Comparison of ENCODE assay signal across 19 cellular contexts in the genomic region with DNA sequence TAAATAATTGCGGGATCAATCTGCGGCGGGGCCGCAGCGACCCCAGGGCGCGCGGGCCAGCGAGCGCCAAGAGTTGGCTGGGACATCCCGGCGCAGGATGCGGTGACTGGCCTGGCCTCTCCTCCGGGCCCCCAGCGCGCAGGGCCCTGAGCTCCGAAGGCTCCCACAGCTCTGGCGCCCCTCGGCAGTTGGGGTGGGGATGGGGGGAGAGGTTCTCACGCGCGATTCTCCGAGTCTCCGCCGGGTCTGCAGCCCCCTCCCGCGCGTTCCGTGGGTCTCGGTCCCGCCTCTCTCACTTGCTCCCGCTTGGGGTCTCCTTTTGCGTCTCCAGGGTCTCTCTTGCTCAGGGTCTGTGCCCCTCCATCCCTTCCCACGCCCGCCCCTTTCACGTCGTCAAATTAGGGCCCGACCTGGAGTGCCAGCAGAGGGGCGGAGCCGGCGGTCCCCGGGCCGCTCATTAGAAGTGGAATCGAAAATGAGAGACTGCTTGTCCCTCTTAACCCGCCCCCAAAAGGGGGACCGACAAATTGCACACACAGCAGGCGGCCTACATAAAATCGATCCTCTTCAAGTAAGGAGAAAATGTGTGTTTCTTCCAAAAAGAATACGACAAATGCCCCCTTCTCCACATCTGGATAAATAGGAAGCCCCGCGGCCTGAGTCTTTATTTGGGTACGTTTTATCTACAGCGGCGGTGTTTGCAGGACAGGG. TPM values are rescaled to one million over a fixed set of nuclear protein-coding genes. Genes with fewer than 3 reads are reported as not detected.
DNase-seq lines count a peak whose midpoint lies in the region; ATAC-seq and TF ChIP-seq lines count a peak whose summit lies in the region.
"Had no signal": no experiment of that assay in that cellular context is flagged by ENCODE, and none has a peak within 500 bp of the region (broad histone marks: within the 10 kb centered on the region; RNA-seq: fewer than 3 reads in every experiment).

No MANE protein-coding gene starts in this region.

- no peak overlapping the region for H2BK12ac ChIP-seq in trophoblast cell (ENCODE audit: low read length)

- intact Hi-C loops in left cardiac atrium (cut with DNase I): no loop called here

- H4K20me1 ChIP-seq in Karpas-422 (ENCODE audit: insufficient read depth, low read depth, low read length): no peaks in the 10 kb centered on the region

- H2BK5ac ChIP-seq in trophoblast cell (ENCODE audit: low read depth, low read length, poor library complexity): no peak overlapping the region

- H3K9me2 ChIP-seq in Karpas-422 (replicated peaks; ENCODE audit: insufficient read depth, low read length): no peaks in the 10 kb centered on the region

- no peak overlapping the region for H2BK120ac ChIP-seq in trophoblast cell (ENCODE audit: insufficient read depth, low read length, poor library complexity)

- H3K27ac ChIP-seq in right atrium auricular region (no peak overlapping the region), HUES64 (ENCODE audit: low read depth, low read length) (no peak overlapping the region), Karpas-422 (ENCODE audit: low read length) (no peak overlapping the region), trophoblast cell (ENCODE audit: low read depth, low read length) (no peak overlapping the region)
- H3K27ac ChIP-seq: HL-60 had no signal

- DNase-seq in right atrium auricular region (ENCODE audit: low spot score) (peak; percentile 28), left cardiac atrium (no peak), NCI-H446 (lab: John Stamatoyannopoulos, UW) (no peak), Karpas-422 (no peak), trophoblast cell (no peak)
- DNase-seq: C1 segment of cervical spinal cord; central memory CD4-positive, alpha-beta T cell; DMS79; NCI-H1436; NCI-H226; SHP77 treated with DMSO at 0.1 percent for 48 hours; substantia nigra had no signal

- no peak overlapping the region for H4K8ac ChIP-seq in trophoblast cell (ENCODE audit: low read depth, low read length)

- no peak overlapping the region for H3K23ac ChIP-seq in trophoblast cell (ENCODE audit: low read length)

- H3K14ac ChIP-seq in trophoblast cell (ENCODE audit: low read length): no peak overlapping the region

- no peaks in the 10 kb centered on the region for H3K9me3 ChIP-seq in right atrium auricular region
- no peaks in the 10 kb centered on the region for H3K9me3 ChIP-seq in HUES64 (ENCODE audit: insufficient read depth, low read depth, low read length)
- no peaks in the 10 kb centered on the region for H3K9me3 ChIP-seq in iPS-15b (ENCODE audit: control insufficient read depth, insufficient read depth, low read length)
- no peaks in the 10 kb centered on the region for H3K9me3 ChIP-seq in Karpas-422 (ENCODE audit: low read length)
- peaks cover 35% of the 10 kb centered on the region for H3K9me3 ChIP-seq in trophoblast cell (ENCODE audit: insufficient read depth, low read depth, low read length)

- no peak overlapping the region for H4K91ac ChIP-seq in trophoblast cell (ENCODE audit: low read depth, low read length)

- H3K79me2 ChIP-seq in Karpas-422 (ENCODE audit: low read length) (no peaks in the 10 kb centered on the region), trophoblast cell (ENCODE audit: control insufficient read depth, insufficient read depth, low read length, poor library complexity) (no peaks in the 10 kb centered on the region)

- H3K4me3 ChIP-seq in right atrium auricular region (no peak overlapping the region), HUES64 (ENCODE audit: low read length) (peak overlapping the region; percentile 27; the same call in 1 of the 2 replicates), iPS-15b (ENCODE audit: low read depth, low read length) (peak overlapping the region; percentile 32), Karpas-422 (ENCODE audit: low read length) (no peak overlapping the region), trophoblast cell (ENCODE audit: low read depth, low read length) (no peak overlapping the region)

- no peak overlapping the region for H3K4me2 ChIP-seq in Karpas-422 (ENCODE audit: low read depth, low read length, poor library complexity, severe bottlenecking)
- H3K4me2 ChIP-seq in trophoblast cell (ENCODE audit: low read length): no peak overlapping the region

- H2AK5ac ChIP-seq in trophoblast cell (ENCODE audit: low read length): no peak overlapping the region

- H3K9ac ChIP-seq in HUES64 (ENCODE audit: low read depth, low read length) (no peak overlapping the region), iPS-15b (ENCODE audit: low read depth, low read length) (no peak overlapping the region), Karpas-422 (ENCODE audit: low read length) (no peak overlapping the region), trophoblast cell (ENCODE audit: low read length) (no peak overlapping the region)

- H3K4ac ChIP-seq in trophoblast cell (ENCODE audit: low read depth, low read length): no peak overlapping the region

- H3K79me1 ChIP-seq in trophoblast cell (ENCODE audit: low read length): no peaks in the 10 kb centered on the region

- no peak for TF ChIP-seq CTCF in right atrium auricular region (IDR thresholded peaks at IDR 0.05)

- peaks cover 21 to 74% of the 10 kb centered on the region in 2 donors for H3K27me3 ChIP-seq in right atrium auricular region
- peaks cover 99% of the 10 kb centered on the region for H3K27me3 ChIP-seq in HUES64 (ENCODE audit: insufficient read depth, low read length)
- H3K27me3 ChIP-seq in iPS-15b (ENCODE audit: control insufficient read depth, insufficient read depth, low read length): peaks cover 87% of the 10 kb centered on the region
- H3K27me3 ChIP-seq in Karpas-422 (ENCODE audit: low read length): no peaks in the 10 kb centered on the region
- peaks cover 75% of the 10 kb centered on the region for H3K27me3 ChIP-seq in trophoblast cell (ENCODE audit: insufficient read depth, low read length)

- no peak overlapping the region for H2AFZ ChIP-seq in Karpas-422 (ENCODE audit: low read length)
- H2AFZ ChIP-seq in trophoblast cell (ENCODE audit: insufficient read depth, low read length, poor library complexity): no peak overlapping the region

- no peak overlapping the region for H3K18ac ChIP-seq in trophoblast cell (ENCODE audit: low read length)

- no peak overlapping the region for H4K12ac ChIP-seq in trophoblast cell (ENCODE audit: low read depth, low read length)

- WGBS in HUES64: 9% methylated on average over 54 of the region's 54 CpGs
- no CpG with 5 or more reads among the region's 54 CpGs for WGBS in trophoblast cell (ENCODE audit: extremely low coverage, insufficient coverage, insufficient read length)

- H3K4me1 ChIP-seq in right atrium auricular region: peaks cover 0 to 45% of the 10 kb centered on the region in 2 donors
- no peaks in the 10 kb centered on the region for H3K4me1 ChIP-seq in HUES64 (ENCODE audit: insufficient read depth, low read length)
- H3K4me1 ChIP-seq in iPS-15b (ENCODE audit: control insufficient read depth, insufficient read depth, low read length): no peaks in the 10 kb centered on the region
- no peaks in the 10 kb centered on the region for H3K4me1 ChIP-seq in Karpas-422 (ENCODE audit: low read length)
- no peaks in the 10 kb centered on the region for H3K4me1 ChIP-seq in trophoblast cell (ENCODE audit: control insufficient read depth in 1 of 2, insufficient read depth in 2 of 2, low read length in 2 of 2)

- ATAC-seq in left cardiac atrium: no peak
- ATAC-seq: naive thymus-derived CD8-positive, alpha-beta T cell had no signal

- no peaks in the 10 kb centered on the region for H3K36me3 ChIP-seq in right atrium auricular region
- no peaks in the 10 kb centered on the region for H3K36me3 ChIP-seq in HUES64 (ENCODE audit: insufficient read depth, low read length)
- no peaks in the 10 kb centered on the region for H3K36me3 ChIP-seq in iPS-15b (ENCODE audit: control insufficient read depth, insufficient read depth, low read length)
- H3K36me3 ChIP-seq in Karpas-422 (ENCODE audit: insufficient read depth, low read length): no peaks in the 10 kb centered on the region
- H3K36me3 ChIP-seq in trophoblast cell (ENCODE audit: control insufficient read depth in 1 of 2, insufficient read depth in 2 of 2, low read length in 2 of 2): no peaks in the 10 kb centered on the region

RNA-seq across cellular contexts. Expression of gene NKX1-1, which starts 0.9 kb away (rescaled TPM):
- not detected for total RNA-seq in right atrium auricular region
- not detected for total RNA-seq in left cardiac atrium
- not detected for polyA plus RNA-seq in HUES64 (2013, experiment 1 of 2)
- not detected for polyA plus RNA-seq in HUES64 (2013, experiment 2 of 2)
- not detected in 2 replicates for total RNA-seq in Karpas-422 (2014; rRNA removed; shearing (Covaris generic); ENCODE audit: low replicate concordance)
- not detected in 2 replicates for polyA plus RNA-seq in trophoblast cell (2013)
- total RNA-seq: fibroblast of villous mesenchyme; LHCN-M2; liver; naive thymus-derived CD8-positive, alpha-beta T cell had no signal
- polyA plus RNA-seq: liver; naive thymus-derived CD8-positive, alpha-beta T cell had no signal

Comparison
In these comparisons a context has a peak if more than half of its experiments do, and no peak if none do; other contexts are left out.
1. H3K4me3 ChIP-seq: peak in HUES64 (single experiment) and iPS-15b (single experiment); none in right atrium auricular region (0 of 2), Karpas-422 (single experiment) and trophoblast cell (single experiment).